Comparison of ENCODE assay signal across 1 cellular context in the genomic region with DNA sequence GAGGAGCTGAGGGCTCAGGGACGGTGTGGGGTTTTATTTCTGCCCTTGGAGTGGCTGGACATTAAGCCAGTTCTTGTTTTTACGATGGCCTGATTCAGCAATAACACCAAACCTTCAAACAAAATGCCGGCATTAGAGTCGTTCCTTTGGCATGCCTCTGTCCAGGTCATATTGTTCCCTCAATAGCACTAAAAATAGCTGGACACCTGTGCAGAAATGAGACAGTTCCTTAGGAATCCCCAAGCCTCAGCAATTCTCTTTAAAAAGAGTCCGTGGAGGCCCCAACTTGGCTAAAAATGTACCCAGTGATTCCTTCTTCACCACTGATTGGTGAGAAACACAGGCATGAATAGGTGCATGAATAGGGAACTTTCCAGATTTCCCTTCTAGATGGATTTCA.
TF ChIP-seq lines count a peak whose summit lies in the region.

No MANE protein-coding gene starts in this region.

TF ChIP-seq in neural cell, 6 proteins besides CTCF, POLR2A, EP300 and RAD21 (continued from another document):
- TF ChIP-seq REST (IDR thresholded peaks at IDR 0.05; ENCODE audit: borderline replicate concordance) (no peak), SMC3 (conservative IDR thresholded peaks at IDR 0.05; ENCODE audit: poor library complexity) (no peak)
